In the genomic region with DNA sequence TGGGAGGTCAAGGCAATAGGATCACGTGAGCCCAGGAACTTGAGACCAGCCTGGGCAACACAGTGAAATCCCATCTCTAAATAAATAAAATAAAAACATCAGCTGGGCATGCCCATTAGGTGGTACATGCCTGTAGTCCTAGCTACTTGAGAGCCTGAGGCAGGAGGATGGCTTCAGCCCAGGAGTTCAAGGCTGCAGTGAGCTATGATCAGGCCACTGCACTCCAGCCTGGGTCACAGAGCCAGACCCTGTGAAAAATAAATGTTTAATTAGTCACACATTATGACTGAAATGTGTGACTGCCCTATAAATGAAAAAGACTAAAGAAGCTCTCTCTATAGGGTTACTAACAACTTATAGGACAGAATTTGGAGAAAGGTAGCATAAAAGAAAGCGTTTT, we compare ENCODE assay signal across 20 cellular contexts.
"Had no signal": no experiment of that assay in that cellular context is flagged by ENCODE, and none has a peak within 500 bp of the region (broad histone marks: within the 10 kb centered on the region; RNA-seq: fewer than 3 reads in every experiment).

No MANE protein-coding gene starts in this region.

- H3K27ac Mint-ChIP-seq: activated T-helper 2 cell treated with anti-CD3 and anti-CD28 coated beads, Interferon-gamma antibody, Interleukin-2, Interleukin-4, amounts not matched to agents 10 μg/mL and 5 μg/mL and 100 μg/mL, durations not matched to agents 14 hours and 24 hours and 36 hours; dendritic cell treated with granulocyte-macrophage colony-stimulating factor and Interleukin-4, amounts not matched to agents 40 ng/mL and 50 ng/mL, for 4 days; nephron; T-cell; T-helper 2 cell treated with Interferon-gamma antibody and Interleukin-4, amounts not matched to agents 5 μg/mL and 100 μg/mL, for 36 hours had no signal

- H3K9me3 Mint-ChIP-seq: immature natural killer cell had no signal

- H3K4me3 Mint-ChIP-seq: dendritic cell treated with granulocyte-macrophage colony-stimulating factor and Interleukin-4, amounts not matched to agents 40 ng/mL and 50 ng/mL, for 4 days; immature natural killer cell; nephron; T-cell; T-helper 2 cell treated with Interferon-gamma antibody and Interleukin-4, amounts not matched to agents 5 μg/mL and 100 μg/mL, for 36 hours had no signal

- H3K27me3 Mint-ChIP-seq: dendritic cell treated with granulocyte-macrophage colony-stimulating factor and Interleukin-4, amounts not matched to agents 40 ng/mL and 50 ng/mL, for 4 days; T-cell had no signal

- DNase-seq: activated CD4-positive, CD25-positive, alpha-beta regulatory T cell treated with anti-CD3 and anti-CD28 coated beads, Interleukin-2, amount 50 U/mL, for 72 hours; activated naive CD4-positive, alpha-beta T cell; brain microvascular endothelial cell; caudate nucleus; effector CD4-positive, alpha-beta T cell; glutamatergic neuron; immature natural killer cell; left ventricle myocardium superior; midbrain; ovary; right cardiac atrium; stimulated activated CD4-positive, alpha-beta T cell treated with anti-CD3 and anti-CD28 coated beads, Interleukin-12 subunit alpha, Interleukin-12 subunit beta, amount 100 ng/mL, for 4 hours; stimulated activated CD4-positive, alpha-beta T cell treated with anti-CD3 and anti-CD28 coated beads, Interleukin-4, amount 100 ng/mL, for 4 hours; T-cell; transverse colon had no signal

- H3K36me3 Mint-ChIP-seq: immature natural killer cell had no signal

- ATAC-seq: esophagus mucosa, left ventricle myocardium superior, right cardiac atrium, T-cell had no signal
